Comparison of ENCODE assay signal across 16 cellular contexts in genomic region chr3:134076816-134077215, GRCh38. TPM values are rescaled to one million over a fixed set of nuclear protein-coding genes. Genes with fewer than 3 reads are reported as not detected.
A peak's percentile ranks its signal among the peaks of the same experiment; 100 is the strongest.
DNase-seq lines count a peak whose midpoint lies in the region; TF ChIP-seq lines count a peak whose summit lies in the region.
"Had no signal": no experiment of that assay in that cellular context is flagged by ENCODE, and none has a peak within 500 bp of the region (broad histone marks: within the 10 kb centered on the region; RNA-seq: fewer than 3 reads in every experiment).

No MANE protein-coding gene starts in this region.

- peak overlapping the region; percentile 6 for H3K27ac Mint-ChIP-seq in activated naive CD4-positive, alpha-beta T cell treated with anti-CD3 and anti-CD28 coated beads, Interleukin-2, amount 10 ng/mL, durations not matched to agents 7 days and 5 days
- no peak overlapping the region for H3K27ac Mint-ChIP-seq in activated naive CD4-positive, alpha-beta T cell treated with anti-CD3 and anti-CD28 coated beads for 36 hours
- H3K27ac Mint-ChIP-seq in neural crest cell (ENCODE audit: unreplicated experiment), result peak overlapping the region; percentile 81
- H3K27ac Mint-ChIP-seq: CD4-positive, alpha-beta T cell; GM23338 had no signal

- 79 to 100% (median 93%) methylated on average over 2 of the region's 2 CpGs for WGBS in spleen, 5 donors

- intact Hi-C loops in activated naive CD4-positive, alpha-beta T cell treated with anti-CD3 and anti-CD28 coated beads for 36 hours (cut with micrococcal nuclease), result no loop called here
- intact Hi-C loops in spleen (cut with DNase I; ENCODE audit: low total_unique reads), result no loop called here

- no peak overlapping the region for H3K4me3 Mint-ChIP-seq in activated naive CD4-positive, alpha-beta T cell treated with anti-CD3 and anti-CD28 coated beads, Interleukin-2, amount 10 ng/mL, durations not matched to agents 7 days and 5 days
- no peak overlapping the region for H3K4me3 Mint-ChIP-seq in activated naive CD4-positive, alpha-beta T cell treated with anti-CD3 and anti-CD28 coated beads for 36 hours
- H3K4me3 Mint-ChIP-seq in neural crest cell, result no peak overlapping the region
- H3K4me3 Mint-ChIP-seq: CD4-positive, alpha-beta T cell; GM23338 had no signal

- no peaks in the 10 kb centered on the region for H3K9me3 Mint-ChIP-seq in activated naive CD4-positive, alpha-beta T cell treated with anti-CD3 and anti-CD28 coated beads, Interleukin-2, amount 10 ng/mL, durations not matched to agents 7 days and 5 days
- no peaks in the 10 kb centered on the region for H3K9me3 Mint-ChIP-seq in activated naive CD4-positive, alpha-beta T cell treated with anti-CD3 and anti-CD28 coated beads for 36 hours
- H3K9me3 Mint-ChIP-seq in neural crest cell, result peaks cover 15% of the 10 kb centered on the region

- CTCF ChIA-PET in activated naive CD4-positive, alpha-beta T cell treated with anti-CD3 and anti-CD28 coated beads, Interleukin-2, amount 10 ng/mL, durations not matched to agents 7 days and 5 days (lab: Charles Lee), result no interaction called here
- CTCF ChIA-PET in activated naive CD4-positive, alpha-beta T cell treated with anti-CD3 and anti-CD28 coated beads for 36 hours (lab: Charles Lee), result interaction anchor here (0.7 kb wide), 1 partner anchor 147 kb away, joined by 3 read pairs; no protein-coding TSS in a partner anchor

- H3K27me3 Mint-ChIP-seq in activated naive CD4-positive, alpha-beta T cell treated with anti-CD3 and anti-CD28 coated beads, Interleukin-2, amount 10 ng/mL, durations not matched to agents 7 days and 5 days, result peaks cover 5% of the 10 kb centered on the region
- no peaks in the 10 kb centered on the region for H3K27me3 Mint-ChIP-seq in activated naive CD4-positive, alpha-beta T cell treated with anti-CD3 and anti-CD28 coated beads for 36 hours (ENCODE audit: low read depth)
- no peaks in the 10 kb centered on the region for H3K27me3 Mint-ChIP-seq in neural crest cell (ENCODE audit: low read depth)

- H3K4me1 Mint-ChIP-seq in activated naive CD4-positive, alpha-beta T cell treated with anti-CD3 and anti-CD28 coated beads, Interleukin-2, amount 10 ng/mL, durations not matched to agents 7 days and 5 days, result no peaks in the 10 kb centered on the region
- no peaks in the 10 kb centered on the region for H3K4me1 Mint-ChIP-seq in activated naive CD4-positive, alpha-beta T cell treated with anti-CD3 and anti-CD28 coated beads for 36 hours (ENCODE audit: low read depth)
- peaks cover 36% of the 10 kb centered on the region for H3K4me1 Mint-ChIP-seq in neural crest cell
- H3K4me1 Mint-ChIP-seq: GM23338 had no signal

- no peak for DNase-seq in activated naive CD4-positive, alpha-beta T cell treated with anti-CD3 and anti-CD28 coated beads, Interleukin-2, amount 10 ng/mL, durations not matched to agents 7 days and 5 days
- no peak for DNase-seq in activated naive CD4-positive, alpha-beta T cell treated with anti-CD3 and anti-CD28 coated beads for 36 hours
- DNase-seq in neural crest cell (ENCODE audit: low read depth, low spot score), result no peak
- DNase-seq in spleen, result peak; percentile 24
- no peak for DNase-seq in caudate nucleus (lab: John Stamatoyannopoulos, UW)
- DNase-seq in T1000 (lab: John Stamatoyannopoulos, UW), result no peak
- no peak for DNase-seq in erythroblast (lab: John Stamatoyannopoulos, UW)
- DNase-seq: ACHN; C1 segment of cervical spinal cord; Calu3; CD4-positive, alpha-beta T cell; DMS 273 treated with DMSO at 0.1 percent for 48 hours; H7 had no signal

- no peak overlapping the region for H3K4me3 ChIP-seq in spleen
- H3K4me3 ChIP-seq: GM23338 had no signal

- H3K36me3 ChIP-seq in spleen, result no peaks in the 10 kb centered on the region

- H3K9me3 ChIP-seq in spleen, result peaks cover 0 to 18% (median 10%) of the 10 kb centered on the region in 8 donors

- TF ChIP-seq POLR2A in spleen (IDR thresholded peaks at IDR 0.05) (no peak), erythroblast (IDR thresholded peaks at IDR 0.05; ENCODE audit: low read length) (no peak)

- no peaks in the 10 kb centered on the region for H3K36me3 Mint-ChIP-seq in activated naive CD4-positive, alpha-beta T cell treated with anti-CD3 and anti-CD28 coated beads, Interleukin-2, amount 10 ng/mL, durations not matched to agents 7 days and 5 days
- H3K36me3 Mint-ChIP-seq in activated naive CD4-positive, alpha-beta T cell treated with anti-CD3 and anti-CD28 coated beads for 36 hours (ENCODE audit: low read depth), result no peaks in the 10 kb centered on the region
- H3K36me3 Mint-ChIP-seq in neural crest cell (ENCODE audit: low read depth), result peaks cover 10% of the 10 kb centered on the region

- no peaks in the 10 kb centered on the region for H3K4me1 ChIP-seq in spleen

- H3K27ac ChIP-seq in spleen, result no peak overlapping the region
- H3K27ac ChIP-seq in caudate nucleus (ENCODE audit: low read depth, low read length), result no peak overlapping the region

- H3K27me3 ChIP-seq in spleen (replicated peaks in 1 of 7), result no peaks in the 10 kb centered on the region

- TF ChIP-seq CTCF in neural crest cell (conservative IDR thresholded peaks at IDR 0.05), result no peak
- no peak for TF ChIP-seq CTCF in spleen (IDR thresholded peaks at IDR 0.05 in 8 of 11, conservative IDR thresholded peaks at IDR 0.05 in 3 of 11)

RNA-seq across cellular contexts. Expression of gene SLCO2A1, which starts 47.1 kb away (rescaled TPM):
- total RNA-seq in activated naive CD4-positive, alpha-beta T cell treated with anti-CD3 and anti-CD28 coated beads for 36 hours, result not detected
- total RNA-seq in neural crest cell (0.07 and 0.33 TPM in 2 replicates), spleen (100 to 1,000 TPM in 1 of 7 donors, 10 to 100 TPM in 6; 18.2 to 118 (median 46.4) TPM)
- 1 to 10 TPM; 4.8 to 6.7 (median 5.4) TPM for polyA plus RNA-seq in spleen
- total RNA-seq: A172; Calu3; CD4-positive, alpha-beta T cell; HT-29 had no signal

Comparison
In these comparisons a context has a peak if more than half of its experiments do, and no peak if none do; other contexts are left out.
1. RNA of gene SLCO2A1, which starts 47.1 kb away (total RNA-seq): 18.2 to 118 TPM in spleen; 0.07 to 0.33 TPM in neural crest cell and not detected in activated naive CD4-positive, alpha-beta T cell treated with anti-CD3 and anti-CD28 coated beads for 36 hours; every median in the first group is over 10 times any median in the second.